1 cellular context compared by ENCODE assay signal in genomic region chr6:28922841-28923317, GRCh38.
TF ChIP-seq lines count a peak whose summit lies in the region.

No MANE protein-coding gene starts in this region.

TF ChIP-seq in GM23338, 12 proteins besides CTCF, POLR2A, EP300 and RAD21 (continued from another document):
- TF ChIP-seq ZNF462 (CRISPR knock-in tag; IDR thresholded peaks at IDR 0.05) (no peak), ETS1 (IDR thresholded peaks at IDR 0.05) (no peak), JUNB (IDR thresholded peaks at IDR 0.05; ENCODE audit: unreplicated experiment) (no peak), EZH2phosphoT487 (IDR thresholded peaks at IDR 0.05; ENCODE audit: unreplicated experiment) (no peak)
